ENCODE assay signal across 8 cellular contexts in the genomic region with DNA sequence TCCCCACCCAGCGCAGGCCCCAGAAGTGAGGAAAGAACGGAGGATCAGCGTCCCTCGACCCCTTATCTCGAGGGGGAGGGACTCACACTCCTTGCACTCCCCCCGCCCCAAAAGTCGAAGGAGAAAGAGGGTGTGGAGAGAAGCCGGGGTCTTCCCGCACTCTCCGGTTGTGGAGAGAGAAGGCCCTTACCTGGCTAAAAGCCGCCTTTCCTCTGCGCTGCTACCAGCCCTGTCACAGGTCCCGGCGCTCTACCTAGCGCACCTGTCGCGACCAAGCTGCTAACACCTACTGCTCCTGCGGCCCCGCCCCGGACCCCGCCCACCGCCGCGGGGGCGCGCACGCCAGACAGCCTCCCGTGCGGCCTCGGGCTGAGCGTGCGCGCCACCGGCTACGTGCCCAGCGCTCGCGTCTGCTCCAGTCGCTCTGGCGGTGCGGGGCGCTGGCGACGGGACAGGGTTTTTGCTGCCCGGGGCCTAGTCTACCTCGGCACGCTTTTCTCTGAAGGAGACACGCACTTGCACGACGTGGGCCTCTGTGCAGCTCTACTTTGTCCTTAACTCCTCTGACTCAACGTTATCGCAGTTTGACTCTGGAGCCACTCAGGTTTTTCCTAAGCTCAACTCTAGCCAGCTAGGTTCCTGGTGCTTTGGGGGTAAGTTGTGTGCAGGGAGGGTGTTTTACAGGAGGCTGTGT. TPM values are rescaled to one million over a fixed set of nuclear protein-coding genes. Genes with fewer than 3 reads are reported as not detected.
DNase-seq lines count a peak whose midpoint lies in the region; ATAC-seq and TF ChIP-seq lines count a peak whose summit lies in the region.

A gene (minus strand): TSS at position 291 of the 694 bp plus-strand sequence. CDS start 34,769 bp downstream, outside the sequence.

- no peaks in the 10 kb centered on the region for H3K36me3 ChIP-seq in adrenal gland (replicated peaks in 1 of 2)
- H3K36me3 ChIP-seq in heart right ventricle: no peaks in the 10 kb centered on the region
- no peaks in the 10 kb centered on the region for H3K36me3 ChIP-seq in upper lobe of left lung

- WGBS in adrenal gland, 4 donors: 0 to 1% (median 0%) methylated on average over 21 to 52 of the region's 52 CpGs
- 0 to 1% methylated on average over 52 of the region's 52 CpGs for WGBS in heart right ventricle, 2 donors
- 0% methylated on average over 15 to 27 of the region's 52 CpGs for WGBS in upper lobe of left lung, 2 donors

- ATAC-seq in HG02798 (IDR thresholded peaks at IDR 0.05; ENCODE audit: poor library complexity, unreplicated experiment) (peak; percentile 97), heart right ventricle (peak; percentile 99 to 100 (median 100)), upper lobe of left lung (ENCODE audit: low FRiP score in 2 of 2) (peak; percentile 98 to 100)

- no peaks in the 10 kb centered on the region for H3K27me3 ChIP-seq in adrenal gland
- H3K27me3 ChIP-seq in heart right ventricle: no peaks in the 10 kb centered on the region
- H3K27me3 ChIP-seq in upper lobe of left lung: no peaks in the 10 kb centered on the region

- TF ChIP-seq POLR2A in adrenal gland (IDR thresholded peaks at IDR 0.05) (peak; percentile 59 to 69), upper lobe of left lung (IDR thresholded peaks at IDR 0.05) (peak; percentile 22 to 92 (median 77))

- H3K27ac ChIP-seq in adrenal gland (peak within 1 kb of the TSS; percentile 68 to 92 (median 84)), heart right ventricle (peak within 1 kb of the TSS; percentile 42 to 92 (median 85)), upper lobe of left lung (peak within 1 kb of the TSS; percentile 82 to 89 (median 88))

- peak; percentile 56; the same call in 2 of the 3 replicates for TF ChIP-seq CTCF in GM12872 (IDR thresholded peaks at IDR 0.05; ENCODE audit: insufficient read depth, low read depth, low read length)
- TF ChIP-seq CTCF in adrenal gland (IDR thresholded peaks at IDR 0.05): peak in 4 of 6 experiments; percentile 19 to 79 (median 58)
- peak in 4 of 9 donors; percentile 27 to 55 (median 52) for TF ChIP-seq CTCF in heart right ventricle (IDR thresholded peaks at IDR 0.05)
- peak in 5 of 6 experiments; percentile 36 to 89 (median 80) for TF ChIP-seq CTCF in upper lobe of left lung (IDR thresholded peaks at IDR 0.05)

- TF ChIP-seq EP300 in upper lobe of left lung (IDR thresholded peaks at IDR 0.05): no peak

- intact Hi-C loops in adrenal gland (cut with DNase I) (no loop called here), heart right ventricle (cut with DNase I) (loop anchor here in 5 of 10 donors (5.0 to 10.0 kb wide), 4 partner anchors 49 to 79 kb away; no protein-coding TSS in a partner anchor), posterior vena cava (cut with DNase I) (loop anchor here in 1 of 2 donors (10.0 kb wide), 1 partner anchor 59 kb away; no protein-coding TSS in a partner anchor)

- H3K4me1 ChIP-seq in adrenal gland (replicated peaks in 1 of 2) (peaks cover 20 to 48% of the 10 kb centered on the region in 2 donors), heart right ventricle (peaks cover 0 to 40% (median 26%) of the 10 kb centered on the region in 9 donors), upper lobe of left lung (peaks cover 20 to 60% (median 33%) of the 10 kb centered on the region in 4 donors)

- peak within 1 kb of the TSS; percentile 44 to 89 (median 77) for H3K4me3 ChIP-seq in adrenal gland
- peak within 1 kb of the TSS; percentile 70 to 97 (median 94) for H3K4me3 ChIP-seq in heart right ventricle
- peak within 1 kb of the TSS; percentile 76 to 90 (median 86) for H3K4me3 ChIP-seq in upper lobe of left lung

- DNase-seq in NCI-H1436 treated with DMSO at 0.1 percent for 48 hours (lab: John Stamatoyannopoulos, UW) (peak; percentile 57), T-helper 1 cell (peak; percentile 87 to 94 (median 91)), adrenal gland (peak; percentile 91 to 93 (median 91)), heart right ventricle (peak; percentile 90 to 93), posterior vena cava (ENCODE audit: low spot score) (peak; percentile 97), upper lobe of left lung (peak; percentile 95 to 99)

- H3K9me3 ChIP-seq in adrenal gland (replicated peaks in 1 of 3): no peaks in the 10 kb centered on the region
- H3K9me3 ChIP-seq in heart right ventricle: no peaks in the 10 kb centered on the region
- no peaks in the 10 kb centered on the region for H3K9me3 ChIP-seq in upper lobe of left lung

RNA-seq across cellular contexts. Expression of the gene that starts here (rescaled TPM):
- total RNA-seq in adrenal gland: 100 to 1,000 TPM in 3 of 8 donors, 10 to 100 TPM in 5; 44.3 to 134 (median 94.4) TPM
- 10 to 100 TPM; 49.8 to 84.7 (median 61.0) TPM for polyA plus RNA-seq in adrenal gland
- 10 to 100 TPM; 13.8 to 26.0 (median 16.2) TPM for total RNA-seq in heart right ventricle
- polyA plus RNA-seq in heart right ventricle: 10 to 100 TPM; 10.6 to 34.4 TPM
- total RNA-seq in posterior vena cava: 100 to 1,000 TPM in 1 of 2 donors, 10 to 100 TPM in 1; 80.2 to 103 TPM
- 100 to 1,000 TPM in 1 of 6 donors, 10 to 100 TPM in 5; 55.2 to 126 (median 68.8) TPM for total RNA-seq in upper lobe of left lung

Comparison
In these comparisons a context has a peak if more than half of its experiments do, and no peak if none do; other contexts are left out.
1. Peak in every context shown above with its lines: DNase-seq, ATAC-seq, H3K4me3 ChIP-seq and H3K27ac ChIP-seq.